ENCODE assay signal across 23 cellular contexts in the genomic region with DNA sequence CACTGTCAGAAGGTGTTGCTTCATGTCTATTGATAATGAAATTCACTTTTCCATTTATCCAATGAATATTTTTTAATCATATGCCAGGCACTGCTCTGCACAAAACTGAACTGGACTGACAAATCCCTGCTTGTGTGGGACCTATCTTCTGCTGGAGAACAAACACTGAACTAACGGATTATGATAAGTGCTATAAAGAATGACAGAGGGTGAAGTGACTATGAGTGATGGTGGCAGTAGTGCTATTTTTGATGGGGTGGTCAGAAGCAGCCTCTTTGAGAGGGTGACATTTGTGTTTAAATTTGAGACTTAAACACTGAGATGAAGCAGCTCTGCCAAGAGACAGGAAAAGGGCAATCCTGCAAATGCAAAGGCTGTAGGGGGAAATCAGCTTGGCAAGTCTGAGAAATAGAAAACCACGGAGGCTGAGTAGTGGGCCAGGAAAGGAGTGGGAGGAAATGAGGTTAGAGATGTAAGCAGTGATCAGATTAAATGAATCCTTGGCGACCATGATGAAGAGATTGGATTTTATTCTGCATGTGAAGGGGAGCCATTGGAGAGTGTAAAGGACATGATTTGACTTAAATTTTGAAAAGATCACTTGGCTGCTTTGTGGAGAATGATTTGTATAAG. TPM values are rescaled to one million over a fixed set of nuclear protein-coding genes. Genes with fewer than 3 reads are reported as not detected.
DNase-seq lines count a peak whose midpoint lies in the region; ATAC-seq, FAIRE-seq and TF ChIP-seq lines count a peak whose summit lies in the region.
"Had no signal": no experiment of that assay in that cellular context is flagged by ENCODE, and none has a peak within 500 bp of the region (broad histone marks: within the 10 kb centered on the region; RNA-seq: fewer than 3 reads in every experiment).

No MANE protein-coding gene starts in this region.

- intact Hi-C loops in Right ventricle myocardium superior (cut with DNase I), result no loop called here
- intact Hi-C loops in Right ventricle myocardium inferior (cut with DNase I), result no loop called here
- intact Hi-C loops in left ventricle myocardium inferior (cut with micrococcal nuclease), result loop anchor here (10.0 kb wide), 1 partner anchor 75 kb away; the partner anchor contains the start of gene TECTA

- peak overlapping the region; percentile 56 for H3K27ac Mint-ChIP-seq in progenitor cell of endocrine pancreas
- H3K27ac Mint-ChIP-seq: B cell, IgD-negative memory B cell had no signal

- no peaks in the 10 kb centered on the region for H3K9me3 Mint-ChIP-seq in progenitor cell of endocrine pancreas (ENCODE audit: low read depth)
- H3K9me3 Mint-ChIP-seq: IgD-negative memory B cell had no signal

- FAIRE-seq in frontal cortex (lab: Jason Lieb, UNC), result no peak
- FAIRE-seq: A549, H54 had no signal

- peaks cover 47% of the 10 kb centered on the region for H3K4me1 ChIP-seq in left ventricle myocardium inferior
- H3K4me1 ChIP-seq: SJCRH30 had no signal

- no peak for DNase-seq in Right ventricle myocardium superior
- DNase-seq in Right ventricle myocardium inferior (ENCODE audit: missing footprints), result no peak
- peak; percentile 19 for DNase-seq in NB4 (ENCODE audit: low read depth)
- no peak for DNase-seq in left ventricle myocardium inferior
- DNase-seq in progenitor cell of endocrine pancreas (ENCODE audit: low spot score, unreplicated experiment), result no peak
- DNase-seq in amygdala (lab: John Stamatoyannopoulos, UW), result no peak
- DNase-seq in ecto neural progenitor cell (ENCODE audit: low spot score), result no peak
- no peak for DNase-seq in frontal cortex (ENCODE audit: low spot score in 2 of 2)
- DNase-seq: DMS79, Karpas-422, MG63, NCI-H1092, NCI-H1436, NCI-H187 treated with DMSO at 0.1 percent for 48 hours, NCI-H2107, NCI-H2227 treated with DMSO at 0.1 percent for 48 hours, NCI-H510A, NCI-H748 treated with DMSO at 0.1 percent for 48 hours, SJCRH30 had no signal

- ATAC-seq in Right ventricle myocardium superior (ENCODE audit: poor library complexity), result peak; percentile 69
- no peak for ATAC-seq in Right ventricle myocardium inferior
- ATAC-seq: A549 had no signal

- no peak for TF ChIP-seq POLR2A in NB4 (IDR thresholded peaks at IDR 0.05; ENCODE audit: extremely low read depth, insufficient read length)

- no peaks in the 10 kb centered on the region for H3K27me3 Mint-ChIP-seq in progenitor cell of endocrine pancreas
- H3K27me3 Mint-ChIP-seq: B cell, IgD-negative memory B cell had no signal

- H3K36me3 Mint-ChIP-seq in progenitor cell of endocrine pancreas (ENCODE audit: insufficient read depth), result peaks cover 2% of the 10 kb centered on the region
- H3K36me3 Mint-ChIP-seq: IgD-negative memory B cell had no signal

- no peaks in the 10 kb centered on the region for H3K9me3 ChIP-seq in left ventricle myocardium inferior (replicated peaks)
- H3K9me3 ChIP-seq: A549, MG63, SJCRH30 had no signal

- peak overlapping the region; percentile 37 for H3K27ac ChIP-seq in left ventricle myocardium inferior (replicated peaks)
- H3K27ac ChIP-seq: A549, SJCRH30 had no signal

- no peaks in the 10 kb centered on the region for H3K36me3 ChIP-seq in left ventricle myocardium inferior
- H3K36me3 ChIP-seq: MG63, SJCRH30 had no signal

- no peak overlapping the region for H3K4me3 Mint-ChIP-seq in progenitor cell of endocrine pancreas (ENCODE audit: low read depth)
- H3K4me3 Mint-ChIP-seq: B cell, IgD-negative memory B cell had no signal

- H3K4me3 ChIP-seq in NB4 (ENCODE audit: low read depth, low read length), result no peak overlapping the region
- H3K4me3 ChIP-seq in left ventricle myocardium inferior, result no peak overlapping the region
- H3K4me3 ChIP-seq: A549, MG63, SJCRH30 had no signal

- no peaks in the 10 kb centered on the region for H3K27me3 ChIP-seq in left ventricle myocardium inferior (ENCODE audit: low read depth)
- H3K27me3 ChIP-seq: MG63, SJCRH30 had no signal

- TF ChIP-seq CTCF in NB4 (IDR thresholded peaks at IDR 0.05; ENCODE audit: low read depth, low read length) (no peak), left ventricle myocardium inferior (IDR thresholded peaks at IDR 0.05; ENCODE audit: borderline replicate concordance) (no peak), progenitor cell of endocrine pancreas (IDR thresholded peaks at IDR 0.05; ENCODE audit: unreplicated experiment) (no peak)

- H3K4me1 Mint-ChIP-seq in progenitor cell of endocrine pancreas (ENCODE audit: low read depth), result peaks cover 27% of the 10 kb centered on the region

RNA-seq across cellular contexts. Expression of gene TBCEL, which starts 6.0 kb away (rescaled TPM):
- total RNA-seq in Right ventricle myocardium superior, result 21.1 TPM
- total RNA-seq in Right ventricle myocardium inferior, result 25.2 TPM
- 25.0 TPM for total RNA-seq in left ventricle myocardium inferior
- 28.6 and 28.9 TPM in 2 replicates for total RNA-seq in progenitor cell of endocrine pancreas
- 64.8 TPM for total RNA-seq in frontal cortex
